ENCODE assay signal across 16 cellular contexts in genomic region chr20:1536893-1537730, GRCh38. TPM values are rescaled to one million over a fixed set of nuclear protein-coding genes. Genes with fewer than 3 reads are reported as not detected.
DNase-seq lines count a peak whose midpoint lies in the region; ATAC-seq, FAIRE-seq and TF ChIP-seq lines count a peak whose summit lies in the region.
"Had no signal": no experiment of that assay in that cellular context is flagged by ENCODE, and none has a peak within 500 bp of the region (broad histone marks: within the 10 kb centered on the region; RNA-seq: fewer than 3 reads in every experiment).

No MANE protein-coding gene starts in this region.

- H3K79me2 ChIP-seq in mammary epithelial cell (ENCODE audit: insufficient read depth, low read length), result no peaks in the 10 kb centered on the region

- H3K27me3 Mint-ChIP-seq in naive B cell, result no peaks in the 10 kb centered on the region

- in situ Hi-C loops in mammary epithelial cell (cut with MboI; ENCODE audit: low sequenced_read_pairs in 2 of 2), result loop anchor here in 1 of 2 donors (25.0 kb wide), 1 partner anchor 100 kb away; no protein-coding TSS in a partner anchor

- H3K9me3 Mint-ChIP-seq in naive B cell, result no peaks in the 10 kb centered on the region

- H3K4me1 ChIP-seq in mammary epithelial cell (ENCODE audit: insufficient read depth, low read length), result peaks cover 11% of the 10 kb centered on the region

- no peak for TF ChIP-seq POLR2A in H54 (IDR thresholded peaks at IDR 0.05; ENCODE audit: low read depth, low read length)

- 89% methylated on average over 7 of the region's 11 CpGs for WGBS in mammary epithelial cell (ENCODE audit: low coverage, missing lambda C conversion rate)

- H3K27ac Mint-ChIP-seq in naive B cell, result peak overlapping the region in 5 of 6 donors; percentile 26 to 91 (median 75)
- H3K27ac Mint-ChIP-seq: activated T-cell treated with anti-CD3 and anti-CD28 coated beads, Interleukin-2, amount 50 U/mL, for 72 hours had no signal

- H3K4me1 Mint-ChIP-seq in naive B cell, result peaks cover 35 to 38% (median 37%) of the 10 kb centered on the region in 3 donors

- no peaks in the 10 kb centered on the region for H3K27me3 ChIP-seq in mammary epithelial cell (ENCODE audit: insufficient read depth, low read length)

- H3K4me3 Mint-ChIP-seq in naive B cell, result peak overlapping the region; percentile 53 to 90 (median 75)

- BruUV-seq in mammary epithelial cell (replicated peaks; lab: Mats Ljungman, UMichigan), result no TSS peak

- no peak for FAIRE-seq in H54 (lab: Jason Lieb, UNC)
- FAIRE-seq: bronchial epithelial cell, G401.6, TTC549 had no signal

- CTCF ChIA-PET in mammary epithelial cell (lab: Charles Lee; ENCODE audit: low non-redundant PET), result no interaction called here

- no peak for TF ChIP-seq CTCF in mammary epithelial cell (conservative IDR thresholded peaks at IDR 0.05 in 1 of 2, IDR thresholded peaks at IDR 0.05 in 1 of 2; ENCODE audit: extremely low read depth in 1 of 2, insufficient read depth in 1 of 2, low read depth in 1 of 2, low read length in 2 of 2)

- peaks cover 5% of the 10 kb centered on the region for H3K9me3 ChIP-seq in mammary epithelial cell (replicated peaks; ENCODE audit: insufficient read depth, low read length)

- peak overlapping the region; percentile 45 for H2AFZ ChIP-seq in mammary epithelial cell (ENCODE audit: low read depth, low read length)

- intact Hi-C loops in mammary epithelial cell (cut with micrococcal nuclease), result loop anchor here (10.0 kb wide), 1 partner anchor 198 kb away; no protein-coding TSS in a partner anchor

- ATAC-seq in naive B cell (ENCODE audit: low read depth in 2 of 2) (no peak), GM21526 (IDR thresholded peaks at IDR 0.05; ENCODE audit: low FRiP score, unreplicated experiment) (no peak)
- ATAC-seq: activated T-cell treated with anti-CD3 and anti-CD28 coated beads, Interleukin-2, amount 50 U/mL, for 72 hours; PC-3 had no signal

- dilution Hi-C loops in mammary epithelial cell (cut with HindIII; ENCODE audit: low sequenced_read_pairs), result loop anchor here (25.0 kb wide), 1 partner anchor 100 kb away; no protein-coding TSS in a partner anchor

- no peaks in the 10 kb centered on the region for H3K36me3 ChIP-seq in mammary epithelial cell (ENCODE audit: insufficient read depth, low read length)

- H3K4me2 ChIP-seq in mammary epithelial cell (ENCODE audit: insufficient read depth, low read depth, low read length), result no peak overlapping the region

- H4K20me1 ChIP-seq in mammary epithelial cell (ENCODE audit: insufficient read depth, low read length), result no peaks in the 10 kb centered on the region

- H3K4me3 ChIP-seq in mammary epithelial cell (replicated peaks in 1 of 3; ENCODE audit: insufficient read depth in 1 of 3, low read depth in 2 of 3, low read length in 3 of 3), result no peak overlapping the region

- no peak overlapping the region for H3K27ac ChIP-seq in mammary epithelial cell (ENCODE audit: insufficient read depth, low read depth, low read length)
- H3K27ac ChIP-seq: C4-2B had no signal

- no peak overlapping the region for H3K9ac ChIP-seq in mammary epithelial cell (ENCODE audit: insufficient read depth, low read length)

- no peaks in the 10 kb centered on the region for H3K36me3 Mint-ChIP-seq in naive B cell

- DNase-seq in CD1c-positive myeloid dendritic cell (ENCODE audit: extremely low spot score) (peak; percentile 71), NOMO-1 treated with DMSO at 0.1 percent for 48 hours (lab: John Stamatoyannopoulos, UW; ENCODE audit: unreplicated experiment) (peak; percentile 82), mammary epithelial cell (no peak), naive B cell (no peak), SHP77 (lab: John Stamatoyannopoulos, UW) (no peak), NCI-H524 treated with DMSO at 0.1 percent for 48 hours (lab: John Stamatoyannopoulos, UW) (no peak), H54 (ENCODE audit: insufficient read length, low spot score) (no peak)
- DNase-seq: activated T-cell treated with anti-CD3 and anti-CD28 coated beads, Interleukin-2, amount 50 U/mL, for 72 hours; NCI-H187; PC-3 had no signal

RNA-seq across cellular contexts. Expression of gene SIRPD, which starts 20.4 kb away (rescaled TPM):
- total RNA-seq in mammary epithelial cell, result not detected
- polyA plus RNA-seq in mammary epithelial cell, result not detected
- not detected for polyA minus RNA-seq in mammary epithelial cell
- not detected for polyA plus RNA-seq in naive B cell (ENCODE audit: low read depth in 6 of 6)
- total RNA-seq: activated T-cell treated with anti-CD3 and anti-CD28 coated beads, Interleukin-2, amount 50 U/mL, for 72 hours; bronchial epithelial cell had no signal
- polyA plus RNA-seq: esophagus had no signal

RNA-seq across cellular contexts. Expression of gene SIRPB2, which starts 45.9 kb away (rescaled TPM):
- 1 to 10 TPM in 1 of 2 donors, under 1 TPM in 1; 0.33 to 5.5 TPM for total RNA-seq in mammary epithelial cell
- polyA plus RNA-seq in mammary epithelial cell (2.4 TPM), naive B cell (ENCODE audit: low read depth in 6 of 6) (under 1 TPM in 4 of 6 donors, not detected in 2; 0.18 to 0.36 (median 0.22) TPM)
- polyA minus RNA-seq in mammary epithelial cell, result 18.5 TPM
- total RNA-seq: activated T-cell treated with anti-CD3 and anti-CD28 coated beads, Interleukin-2, amount 50 U/mL, for 72 hours had no signal

Comparison
In these comparisons a context has a peak if more than half of its experiments do, and no peak if none do; other contexts are left out.
1. DNase-seq: peak in CD1c-positive myeloid dendritic cell (single experiment) and NOMO-1 treated with DMSO at 0.1 percent for 48 hours (single experiment); none in mammary epithelial cell (single experiment), naive B cell (single experiment), SHP77 (0 of 2), NCI-H524 treated with DMSO at 0.1 percent for 48 hours (single experiment) and H54 (single experiment).